7 cellular contexts compared by ENCODE assay signal in genomic region chr9:93118863-93119702, GRCh38. TPM values are rescaled to one million over a fixed set of nuclear protein-coding genes. Genes with fewer than 3 reads are reported as not detected.
A peak's percentile ranks its signal among the peaks of the same experiment; 100 is the strongest.
DNase-seq lines count a peak whose midpoint lies in the region; ATAC-seq and TF ChIP-seq lines count a peak whose summit lies in the region.

No MANE protein-coding gene starts in this region.

- H3K4me3 ChIP-seq in NB4 (ENCODE audit: low read depth, low read length) = no peak overlapping the region
- no peak overlapping the region for H3K4me3 ChIP-seq in body of pancreas
- no peak overlapping the region for H3K4me3 ChIP-seq in suprapubic skin

- H3K36me3 Mint-ChIP-seq in memory B cell = no peaks in the 10 kb centered on the region

- H3K27me3 Mint-ChIP-seq in memory B cell = no peaks in the 10 kb centered on the region

- H3K9me3 ChIP-seq in body of pancreas (no peaks in the 10 kb centered on the region), suprapubic skin (no peaks in the 10 kb centered on the region)

- H3K27me3 ChIP-seq in body of pancreas (no peaks in the 10 kb centered on the region), suprapubic skin (no peaks in the 10 kb centered on the region)

- intact Hi-C loops in body of pancreas (cut with DNase I) = no loop called here

- H3K4me1 Mint-ChIP-seq in memory B cell = peaks cover 25% of the 10 kb centered on the region

- H3K36me3 ChIP-seq in body of pancreas (replicated peaks in 1 of 2; ENCODE audit: insufficient read depth in 1 of 2, low read depth in 2 of 2) (peaks cover 0 to 2% of the 10 kb centered on the region in 2 donors), suprapubic skin (peaks cover 28% of the 10 kb centered on the region)

- no peaks in the 10 kb centered on the region for H3K9me3 Mint-ChIP-seq in memory B cell

- peak; percentile 6 for DNase-seq in NB4 (ENCODE audit: low read depth)
- peak in 3 of 4 donors; percentile 3 to 17 (median 4) for DNase-seq in body of pancreas
- no peak for DNase-seq in memory B cell (ENCODE audit: low spot score in 2 of 2)
- peak; percentile 55 to 78 for DNase-seq in suprapubic skin (ENCODE audit: low spot score in 2 of 2)
- DNase-seq in NCI-H226 = no peak
- DNase-seq in GF-D8 (lab: John Stamatoyannopoulos, UW) = no peak

- no peak for TF ChIP-seq CTCF in NB4 (IDR thresholded peaks at IDR 0.05; ENCODE audit: low read depth, low read length)
- TF ChIP-seq CTCF in body of pancreas (IDR thresholded peaks at IDR 0.05) = no peak
- no peak for TF ChIP-seq CTCF in suprapubic skin (IDR thresholded peaks at IDR 0.05)

- no peak for TF ChIP-seq POLR2A in NB4 (IDR thresholded peaks at IDR 0.05; ENCODE audit: extremely low read depth, insufficient read length)
- TF ChIP-seq POLR2A in body of pancreas (IDR thresholded peaks at IDR 0.05) = no peak
- no peak for TF ChIP-seq POLR2A in suprapubic skin (IDR thresholded peaks at IDR 0.05)

- peak overlapping the region; percentile 30 for H3K4me3 Mint-ChIP-seq in memory B cell

- no peak overlapping the region for H3K27ac Mint-ChIP-seq in memory B cell

- ATAC-seq in body of pancreas = no peak
- ATAC-seq in memory B cell (ENCODE audit: low read depth) = no peak
- ATAC-seq in GM21423 (IDR thresholded peaks at IDR 0.05; ENCODE audit: unreplicated experiment) = no peak

- H3K4me1 ChIP-seq in body of pancreas (peaks cover 16% of the 10 kb centered on the region), suprapubic skin (peaks cover 30% of the 10 kb centered on the region)

- WGBS in body of pancreas, 2 donors = 81 to 85% methylated on average over 8 to 12 of the region's 12 CpGs
- WGBS in suprapubic skin = 95% methylated on average over 10 of the region's 12 CpGs

- peak overlapping the region in 2 of 4 donors; percentile 62 to 66 for H3K27ac ChIP-seq in body of pancreas
- H3K27ac ChIP-seq in suprapubic skin = no peak overlapping the region

- TF ChIP-seq EP300 in suprapubic skin (IDR thresholded peaks at IDR 0.05) = no peak

RNA-seq across cellular contexts. Expression of gene NINJ1, which starts 15.0 kb away (rescaled TPM):
- total RNA-seq in body of pancreas (10 to 100 TPM; 32.6 to 32.9 TPM), suprapubic skin (100 to 1,000 TPM in 3 of 4 donors, 10 to 100 TPM in 1; 88.3 to 158 (median 113) TPM)

RNA-seq across cellular contexts. Expression of gene CARD19, which starts 23.1 kb away (rescaled TPM):
- total RNA-seq in body of pancreas (10 to 100 TPM in 1 of 2 donors, 1 to 10 TPM in 1; 4.3 to 20.8 TPM), suprapubic skin (10 to 100 TPM; 43.2 to 63.6 (median 54.3) TPM)

Comparison
In these comparisons a context has a peak if more than half of its experiments do, and no peak if none do; other contexts are left out.
1. DNase-seq: peak in NB4 (single experiment), body of pancreas (3 of 4) and suprapubic skin (2 of 2); none in memory B cell (0 of 2), NCI-H226 (single experiment) and GF-D8 (single experiment).